Comparison of ENCODE assay signal across 14 cellular contexts in the genomic region with DNA sequence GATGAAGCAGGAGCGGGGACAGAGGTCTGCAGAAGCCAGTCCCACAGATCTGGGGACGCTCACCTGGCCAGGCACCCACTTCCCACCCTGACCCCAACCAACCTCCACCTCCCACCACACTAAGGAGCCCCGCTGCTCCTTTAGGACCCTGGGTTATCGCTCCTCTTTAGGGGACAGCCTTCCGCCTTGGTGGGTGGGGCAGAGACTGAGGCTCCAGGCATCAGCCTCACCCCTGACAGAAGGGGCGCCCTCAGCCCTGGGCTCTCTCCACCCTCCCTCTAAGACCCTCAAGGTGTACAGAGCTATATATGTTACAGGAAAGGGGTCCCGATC. TPM values are rescaled to one million over a fixed set of nuclear protein-coding genes. Genes with fewer than 3 reads are reported as not detected.
DNase-seq lines count a peak whose midpoint lies in the region; ATAC-seq and TF ChIP-seq lines count a peak whose summit lies in the region.
"Had no signal": no experiment of that assay in that cellular context is flagged by ENCODE, and none has a peak within 500 bp of the region (broad histone marks: within the 10 kb centered on the region; RNA-seq: fewer than 3 reads in every experiment).

No MANE protein-coding gene starts in this region.

- H3K36me3 ChIP-seq in H7 (replicated peaks; ENCODE audit: control insufficient read depth, insufficient read depth, low read length) (no peaks in the 10 kb centered on the region), PC-9 (ENCODE audit: low read depth) (no peaks in the 10 kb centered on the region), mesendoderm (ENCODE audit: control insufficient read depth, insufficient read depth, low read length) (no peaks in the 10 kb centered on the region), thoracic aorta (no peaks in the 10 kb centered on the region), prostate gland (no peaks in the 10 kb centered on the region)
- H3K36me3 ChIP-seq: SJSA1 had no signal

- in situ Hi-C loops in GM13976 (cut with MboI; ENCODE audit: low sequenced_read_pairs, unreplicated experiment): no loop called here

- TF ChIP-seq POLR2A in prostate gland (IDR thresholded peaks at IDR 0.05): no peak

- WGBS in mesendoderm (ENCODE audit: extremely low coverage, insufficient coverage, low lambda C conversion rate): no CpG with 5 or more reads among the region's 7 CpGs
- 73% methylated on average over 7 of the region's 7 CpGs for WGBS in prostate gland

- ATAC-seq in thoracic aorta (ENCODE audit: insufficient number of reproducible peaks, low FRiP score, low read depth): no peak

- peak; percentile 49 for DNase-seq in H7
- no peak for DNase-seq in PC-9
- no peak for DNase-seq in mesendoderm
- no peak for DNase-seq in thoracic aorta (ENCODE audit: low spot score)
- DNase-seq in NCI-H2227 (lab: John Stamatoyannopoulos, UW; ENCODE audit: unreplicated experiment): no peak
- no peak for DNase-seq in prostate gland (ENCODE audit: low spot score)
- no peak for DNase-seq in GM13976 (ENCODE audit: low spot score)
- DNase-seq: DMS153, GOT3, NCI-H2029, NCI-H2171 treated with DMSO at 0.1 percent for 48 hours, NCI-H510A, SW 1271 had no signal

- no peak overlapping the region for H2AK5ac ChIP-seq in mesendoderm (ENCODE audit: low read length)

- no peaks in the 10 kb centered on the region for H3K9me2 ChIP-seq in PC-9 (ENCODE audit: insufficient read depth)

- H2AFZ ChIP-seq in PC-9: no peak overlapping the region

- CTCF ChIA-PET in PC-9 (lab: Charles Lee): interaction anchor here (0.6 kb wide), 1 partner anchor 1735 kb away, joined by 3 read pairs; no protein-coding TSS in a partner anchor

- no peak overlapping the region for H2BK120ac ChIP-seq in mesendoderm (ENCODE audit: low read depth, low read length)

- H4K8ac ChIP-seq in mesendoderm (ENCODE audit: low read depth, low read length): no peak overlapping the region

- no peak overlapping the region for H3K4me3 ChIP-seq in H7 (ENCODE audit: insufficient read depth, low read depth, low read length)
- no peak overlapping the region for H3K4me3 ChIP-seq in PC-9
- H3K4me3 ChIP-seq in mesendoderm (ENCODE audit: low read length): no peak overlapping the region
- peak overlapping the region; percentile 18 for H3K4me3 ChIP-seq in thoracic aorta
- no peak overlapping the region for H3K4me3 ChIP-seq in prostate gland
- H3K4me3 ChIP-seq: SJSA1 had no signal

- H4K5ac ChIP-seq in mesendoderm (ENCODE audit: low read length): no peak overlapping the region

- no peaks in the 10 kb centered on the region for H3K79me1 ChIP-seq in mesendoderm (ENCODE audit: low read length)

- no peak overlapping the region for H3K9ac ChIP-seq in mesendoderm (ENCODE audit: low read length)

- H3K27ac ChIP-seq in PC-9: no peak overlapping the region
- no peak overlapping the region for H3K27ac ChIP-seq in mesendoderm (ENCODE audit: low read depth, low read length)
- H3K27ac ChIP-seq in thoracic aorta: no peak overlapping the region
- no peak overlapping the region for H3K27ac ChIP-seq in prostate gland
- H3K27ac ChIP-seq: SJSA1 had no signal

- no peak overlapping the region for H3K18ac ChIP-seq in mesendoderm (ENCODE audit: low read length)

- H3K9me3 ChIP-seq in PC-9 (ENCODE audit: insufficient read depth, low read depth): no peaks in the 10 kb centered on the region
- no peaks in the 10 kb centered on the region for H3K9me3 ChIP-seq in thoracic aorta
- no peaks in the 10 kb centered on the region for H3K9me3 ChIP-seq in prostate gland
- H3K9me3 ChIP-seq: SJSA1 had no signal

- H3K27me3 ChIP-seq in H7 (ENCODE audit: control insufficient read depth, insufficient read depth, low read length) (no peaks in the 10 kb centered on the region), PC-9 (ENCODE audit: insufficient read depth, low read depth) (no peaks in the 10 kb centered on the region), mesendoderm (ENCODE audit: insufficient read depth, low read length, poor library complexity) (no peaks in the 10 kb centered on the region), thoracic aorta (replicated peaks; ENCODE audit: insufficient read depth) (no peaks in the 10 kb centered on the region), prostate gland (replicated peaks; ENCODE audit: insufficient read depth) (no peaks in the 10 kb centered on the region)
- H3K27me3 ChIP-seq: SJSA1 had no signal

- 0 out of 2 replicates have a peak, but pooled peaks cover 2% of the 10 kb centered on the region for H3F3A ChIP-seq in PC-9 (ENCODE audit: insufficient read depth, low read depth)

- POLR2A ChIA-PET in PC-9 (lab: Charles Lee; ENCODE audit: unreplicated experiment): no interaction called here

- H3K4me2 ChIP-seq in PC-9: peak overlapping the region; percentile 2; the same call in 1 of the 2 replicates
- H3K4me2 ChIP-seq in mesendoderm (ENCODE audit: low read length): no peak overlapping the region

- H2BK5ac ChIP-seq in mesendoderm (ENCODE audit: low read length): no peak overlapping the region

- H3K56ac ChIP-seq in mesendoderm (ENCODE audit: low read length): peak overlapping the region; percentile 10

- no peak overlapping the region for H2BK15ac ChIP-seq in mesendoderm (replicated peaks; ENCODE audit: low read depth)

- H3K4ac ChIP-seq in mesendoderm (ENCODE audit: low read depth, low read length): no peak overlapping the region

- H3K23ac ChIP-seq in mesendoderm (ENCODE audit: low read length): no peak overlapping the region

- intact Hi-C loops in PC-9 (cut with micrococcal nuclease; ENCODE audit: unreplicated experiment): no loop called here
- intact Hi-C loops in prostate gland (cut with DNase I): loop anchor here (5.0 kb wide), 1 partner anchor 209 kb away; a partner anchor contains a TSS

- no peak for TF ChIP-seq CTCF in PC-9 (conservative IDR thresholded peaks at IDR 0.05)
- no peak for TF ChIP-seq CTCF in thoracic aorta (IDR thresholded peaks at IDR 0.05)
- TF ChIP-seq CTCF in prostate gland (IDR thresholded peaks at IDR 0.05): no peak
- TF ChIP-seq CTCF in GM13976 (IDR thresholded peaks at IDR 0.05; ENCODE audit: borderline replicate concordance, control extremely low read depth, extremely low read depth, insufficient read depth, missing control alignments): no peak

- H4K20me1 ChIP-seq in PC-9 (ENCODE audit: insufficient read depth): no peaks in the 10 kb centered on the region

- H3K79me2 ChIP-seq in PC-9 (ENCODE audit: low read depth) (no peaks in the 10 kb centered on the region), mesendoderm (ENCODE audit: control insufficient read depth, insufficient read depth, low read length) (no peaks in the 10 kb centered on the region)

- H3K4me1 ChIP-seq in PC-9 (replicated peaks; ENCODE audit: insufficient read depth): peaks cover 22% of the 10 kb centered on the region
- no peaks in the 10 kb centered on the region for H3K4me1 ChIP-seq in mesendoderm (ENCODE audit: control insufficient read depth, low read depth, low read length)
- H3K4me1 ChIP-seq in thoracic aorta (ENCODE audit: control insufficient read depth in 1 of 2, low read depth in 2 of 2): no peaks in the 10 kb centered on the region
- H3K4me1 ChIP-seq in prostate gland (replicated peaks): no peaks in the 10 kb centered on the region
- H3K4me1 ChIP-seq: SJSA1 had no signal

- BruUV-seq in PC-9 (replicated peaks; lab: Mats Ljungman, UMichigan): no TSS peak

RNA-seq across cellular contexts. Expression of a gene that starts 33.5 kb away (rescaled TPM):
- 16.1 and 21.1 TPM in 2 replicates for total RNA-seq in H7 (2014; rRNA removed; shearing (Covaris generic))
- total RNA-seq in PC-9 (2021) (11.9 and 17.4 TPM in 2 replicates), thoracic aorta (100 to 1,000 TPM in 1 of 2 donors, 10 to 100 TPM in 1; 53.6 to 124 TPM), prostate gland (10 to 100 TPM; 50.6 to 77.4 TPM)
- polyA plus RNA-seq in mesendoderm (2013, experiment 1 of 2): 6.9 TPM
- 6.5 TPM for polyA plus RNA-seq in mesendoderm (2013, experiment 2 of 2)
